ENCODE assay signal across 8 cellular contexts in genomic region chr12:27014085-27014858, GRCh38. TPM values are rescaled to one million over a fixed set of nuclear protein-coding genes. Genes with fewer than 3 reads are reported as not detected.
A peak's percentile ranks its signal among the peaks of the same experiment; 100 is the strongest.
DNase-seq lines count a peak whose midpoint lies in the region; ATAC-seq, FAIRE-seq and TF ChIP-seq lines count a peak whose summit lies in the region.

Gene TM7SF3 (minus strand): TSS chr12:27014384. CDS start chr12:27014168, 216 bp downstream.

- FAIRE-seq in keratinocyte (lab: Jason Lieb, UNC): no peak

- H3K4me2 ChIP-seq in keratinocyte (ENCODE audit: control insufficient read depth, extremely low read depth, insufficient read depth, low read depth, low read length): peak within 1 kb of the TSS; percentile 97

- dilution Hi-C loops in keratinocyte (cut with MboI; ENCODE audit: extremely low pct_ligation_motif_present, low sequenced_read_pairs): no loop called here

- DNase-seq in Ammon's horn (ENCODE audit: low spot score) (peak; percentile 91), NCI-H446 (lab: John Stamatoyannopoulos, UW) (peak; percentile 49 to 91), cerebellar cortex (ENCODE audit: low spot score) (peak; percentile 83), keratinocyte (ENCODE audit: low read depth, low spot score) (peak; percentile 46)
- DNase-seq in stimulated activated CD4-positive, alpha-beta T cell treated with anti-CD3 and anti-CD28 coated beads, Interleukin-15, amount 100 ng/mL, for 1 hour (ENCODE audit: low read depth in 1 of 2, low spot score in 1 of 2): peak; percentile 92

- H3K36me3 ChIP-seq in keratinocyte (ENCODE audit: control insufficient read depth in 2 of 2, extremely low read depth in 1 of 2, insufficient read depth in 2 of 2, low read length in 2 of 2): peaks cover 0 to 2% of the 10 kb centered on the region in 2 experiments

- peak; percentile 79 to 84 (median 83) for TF ChIP-seq CTCF in keratinocyte (optimal IDR thresholded peaks at IDR 0.05 in 1 of 3, IDR thresholded peaks at IDR 0.05 in 1 of 3, conservative IDR thresholded peaks at IDR 0.05 in 1 of 3; ENCODE audit: extremely low read depth in 1 of 3, insufficient read depth in 2 of 3, low read length in 3 of 3)

- peak; percentile 66 for ATAC-seq in HG03378 (IDR thresholded peaks at IDR 0.05; ENCODE audit: unreplicated experiment)
- ATAC-seq in activated CD4-positive, CD25-positive, alpha-beta regulatory T cell treated with anti-CD3 and anti-CD28 coated beads, Interleukin-2, amount 50 U/mL, for 24 hours: peak; percentile 88 to 91

- peak within 1 kb of the TSS; percentile 95 for H3K27ac ChIP-seq in keratinocyte (ENCODE audit: control insufficient read depth, insufficient read depth, low read length)

- no peaks in the 10 kb centered on the region for H4K20me1 ChIP-seq in keratinocyte (ENCODE audit: control insufficient read depth, extremely low read depth, insufficient read depth, low read length)

- H2AFZ ChIP-seq in keratinocyte (ENCODE audit: control insufficient read depth, low read length): peak within 1 kb of the TSS; percentile 96

- H3K27me3 ChIP-seq in keratinocyte (ENCODE audit: control insufficient read depth, extremely low read depth, insufficient read depth, low read length): no peaks in the 10 kb centered on the region

- H3K9me1 ChIP-seq in keratinocyte (ENCODE audit: control insufficient read depth, extremely low read depth, insufficient read depth, low read length): no peaks in the 10 kb centered on the region

- peak within 1 kb of the TSS; percentile 90 to 93 (median 91) for H3K4me3 ChIP-seq in keratinocyte (ENCODE audit: control insufficient read depth in 2 of 3, extremely low read depth in 1 of 3, insufficient read depth in 2 of 3, low read depth in 1 of 3, low read length in 3 of 3)

- peaks cover 44% of the 10 kb centered on the region for H3K79me2 ChIP-seq in keratinocyte (ENCODE audit: control insufficient read depth, insufficient read depth, low read length)

- peak within 1 kb of the TSS; percentile 88 for H3K9ac ChIP-seq in keratinocyte (ENCODE audit: control insufficient read depth, extremely low read depth, insufficient read depth, low read length)

- TF ChIP-seq POLR2A in GM19099 (IDR thresholded peaks at IDR 0.05; ENCODE audit: extremely low read depth, insufficient read length, low read depth): peak; percentile 83

- H3K9me3 ChIP-seq in keratinocyte (ENCODE audit: control insufficient read depth, low read depth, low read length): no peaks in the 10 kb centered on the region

- H3K4me1 ChIP-seq in keratinocyte (ENCODE audit: control insufficient read depth, extremely low read depth, insufficient read depth, low read length): peaks cover 44% of the 10 kb centered on the region

RNA-seq across cellular contexts. Expression of gene TM7SF3, which starts in this region (rescaled TPM):
- polyA plus RNA-seq in keratinocyte: 228 to 461 TPM (median 407 TPM) in 3 replicates
- polyA plus RNA-seq in keratinocyte (2011; ENCODE audit: low read depth): 53.1 TPM
- polyA plus RNA-seq in keratinocyte (2011; cell fraction: cytosol; rRNA removed): 238 and 550 TPM in 2 replicates
- polyA plus RNA-seq in keratinocyte (2011; cell fraction: nucleus; rRNA removed): 412 and 455 TPM in 2 replicates
- 126 and 170 TPM in 2 replicates for polyA plus RNA-seq in keratinocyte (2012; ENCODE audit: low replicate concordance)
- polyA minus RNA-seq in keratinocyte: 330 to 560 TPM (median 548 TPM) in 3 replicates
- 257 TPM for polyA minus RNA-seq in keratinocyte (2011; cell fraction: cytosol; rRNA and poly(A)+ RNA removed)
- 276 and 427 TPM in 2 replicates for polyA minus RNA-seq in keratinocyte (2011; cell fraction: nucleus; rRNA and poly(A)+ RNA removed)

Comparison
In these comparisons a context has a peak if more than half of its experiments do, and no peak if none do; other contexts are left out.
1. Peak in every context shown above with its lines: DNase-seq, ATAC-seq, H3K4me3 ChIP-seq and H3K27ac ChIP-seq.